ENCODE assay signal across 8 cellular contexts in the genomic region with DNA sequence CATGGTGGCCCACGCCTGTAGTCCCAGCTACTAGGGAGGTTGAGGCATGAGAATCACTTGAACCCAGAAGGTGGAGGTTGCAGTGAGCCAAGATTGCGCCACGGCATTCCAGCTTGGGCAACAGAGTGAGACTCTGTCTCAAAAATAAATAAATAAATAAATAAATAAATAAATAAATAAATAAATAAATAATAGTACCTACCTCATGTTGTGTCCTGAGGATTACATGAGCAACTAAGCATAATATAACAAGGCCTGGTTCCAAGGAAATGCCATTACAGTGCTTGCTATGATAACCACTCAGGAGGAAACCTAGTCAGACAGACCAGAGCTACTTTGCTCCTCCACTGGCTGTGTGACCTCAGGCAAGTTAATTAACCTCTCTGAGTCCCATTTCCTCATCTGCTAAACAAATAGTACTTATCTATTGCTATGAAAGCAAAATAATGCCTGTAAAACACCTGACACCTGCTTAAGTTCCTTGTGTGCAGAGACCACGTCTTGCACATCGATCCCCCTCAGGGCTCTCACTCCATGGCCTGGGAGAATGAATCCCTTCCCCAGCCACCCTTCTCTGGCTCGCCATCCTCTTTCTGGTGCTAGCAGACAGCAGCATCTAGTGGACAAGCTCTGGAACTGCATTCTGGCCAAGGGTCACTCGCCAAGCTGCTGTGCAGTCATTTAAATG. TPM values are rescaled to one million over a fixed set of nuclear protein-coding genes. Genes with fewer than 3 reads are reported as not detected.
DNase-seq lines count a peak whose midpoint lies in the region; ATAC-seq and TF ChIP-seq lines count a peak whose summit lies in the region.

No MANE protein-coding gene starts in this region.

- TF ChIP-seq POLR2A in NB4 (IDR thresholded peaks at IDR 0.05; ENCODE audit: extremely low read depth, insufficient read length) = no peak

- intact Hi-C loops in left cardiac atrium (cut with DNase I) = loop anchor here (5.0 to 10.0 kb wide), 4 partner anchors 110 to 242 kb away; a partner anchor contains a TSS

- TF ChIP-seq CTCF in NB4 (IDR thresholded peaks at IDR 0.05; ENCODE audit: low read depth, low read length) = peak; percentile 100

- ATAC-seq in left cardiac atrium (peak; percentile 64 to 70), HG03432 (IDR thresholded peaks at IDR 0.05; ENCODE audit: unreplicated experiment) (no peak), HG03342 (IDR thresholded peaks at IDR 0.05; ENCODE audit: unreplicated experiment) (no peak)

- no peak overlapping the region for H3K4me3 ChIP-seq in NB4 (ENCODE audit: low read depth, low read length)

- DNase-seq in GM03348 (ENCODE audit: low spot score) (peak; percentile 89), NB4 (ENCODE audit: low read depth) (peak; percentile 81), SKM-1 (lab: John Stamatoyannopoulos, UW; ENCODE audit: unreplicated experiment) (peak; percentile 76), amniotic epithelial cell (ENCODE audit: low read depth) (peak; percentile 65), left cardiac atrium (peak; percentile 73), putamen (ENCODE audit: low spot score) (peak; percentile 57)

RNA-seq across cellular contexts. Expression of a gene that starts 7.5 kb away (rescaled TPM):
- total RNA-seq in left cardiac atrium = 1 to 10 TPM; 1.4 to 3.9 TPM

RNA-seq across cellular contexts. Expression of a gene that starts 37.8 kb away (rescaled TPM):
- total RNA-seq in left cardiac atrium = 10 to 100 TPM; 76.1 to 88.9 TPM

Comparison
In these comparisons a context has a peak if more than half of its experiments do, and no peak if none do; other contexts are left out.
1. ATAC-seq: peak in left cardiac atrium (2 of 2); none in HG03432 (single experiment) and HG03342 (single experiment).
2. Peak in every context shown above with its lines, with median percentiles within 50 percentile points of each other: DNase-seq.